1 cellular context compared by ENCODE assay signal in the genomic region with DNA sequence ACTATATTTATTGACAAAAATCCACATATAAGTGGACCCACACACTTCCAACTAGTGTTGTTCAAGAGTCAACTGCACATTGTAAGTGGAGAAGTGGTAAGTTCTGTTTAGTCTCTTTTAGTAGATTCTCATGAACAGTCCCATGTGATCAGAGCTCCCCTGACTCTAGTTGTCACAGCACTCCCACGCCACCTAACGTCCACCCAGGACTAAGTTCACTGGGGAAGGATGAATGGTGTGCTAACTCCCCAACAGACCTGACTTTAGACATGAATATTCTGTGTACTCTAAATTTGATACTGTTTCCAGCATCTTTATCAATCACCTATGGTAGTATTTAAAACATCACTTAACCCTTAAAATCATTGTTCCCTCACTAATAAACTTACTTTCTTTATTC.
TF ChIP-seq lines count a peak whose summit lies in the region.

No MANE protein-coding gene starts in this region.

TF ChIP-seq in IMR-90, 13 proteins besides CTCF, POLR2A, EP300 and RAD21 (continued from another document):
- TF ChIP-seq, protein P1, sequence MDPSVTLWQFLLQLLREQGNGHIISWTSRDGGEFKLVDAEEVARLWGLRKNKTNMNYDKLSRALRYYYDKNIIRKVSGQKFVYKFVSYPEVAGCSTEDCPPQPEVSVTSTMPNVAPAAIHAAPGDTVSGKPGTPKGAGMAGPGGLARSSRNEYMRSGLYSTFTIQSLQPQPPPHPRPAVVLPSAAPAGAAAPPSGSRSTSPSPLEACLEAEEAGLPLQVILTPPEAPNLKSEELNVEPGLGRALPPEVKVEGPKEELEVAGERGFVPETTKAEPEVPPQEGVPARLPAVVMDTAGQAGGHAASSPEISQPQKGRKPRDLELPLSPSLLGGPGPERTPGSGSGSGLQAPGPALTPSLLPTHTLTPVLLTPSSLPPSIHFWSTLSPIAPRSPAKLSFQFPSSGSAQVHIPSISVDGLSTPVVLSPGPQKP (IDR thresholded peaks at IDR 0.05; ENCODE audit: borderline replicate concordance, low read depth, low read length) = no peak
- TF ChIP-seq, protein P2, sequence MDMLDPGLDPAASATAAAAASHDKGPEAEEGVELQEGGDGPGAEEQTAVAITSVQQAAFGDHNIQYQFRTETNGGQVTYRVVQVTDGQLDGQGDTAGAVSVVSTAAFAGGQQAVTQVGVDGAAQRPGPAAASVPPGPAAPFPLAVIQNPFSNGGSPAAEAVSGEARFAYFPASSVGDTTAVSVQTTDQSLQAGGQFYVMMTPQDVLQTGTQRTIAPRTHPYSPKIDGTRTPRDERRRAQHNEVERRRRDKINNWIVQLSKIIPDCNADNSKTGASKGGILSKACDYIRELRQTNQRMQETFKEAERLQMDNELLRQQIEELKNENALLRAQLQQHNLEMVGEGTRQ (IDR thresholded peaks at IDR 0.05; ENCODE audit: low read depth, low read length) = no peak
- TF ChIP-seq CHD1 (IDR thresholded peaks at IDR 0.05; ENCODE audit: low read depth, low read length) = no peak
- no peak for TF ChIP-seq RFX5 (IDR thresholded peaks at IDR 0.05; ENCODE audit: low read depth, low read length)
